11 cellular contexts compared by ENCODE assay signal in genomic region chr19:48121909-48122371, GRCh38. TPM values are rescaled to one million over a fixed set of nuclear protein-coding genes. Genes with fewer than 3 reads are reported as not detected.
DNase-seq lines count a peak whose midpoint lies in the region; ATAC-seq and TF ChIP-seq lines count a peak whose summit lies in the region.
"Had no signal": no experiment of that assay in that cellular context is flagged by ENCODE, and none has a peak within 500 bp of the region (broad histone marks: within the 10 kb centered on the region; RNA-seq: fewer than 3 reads in every experiment).

No MANE protein-coding gene starts in this region.

- DNase-seq in activated CD4-positive, alpha-beta T cell treated with anti-CD3 and anti-CD28 coated beads, Interleukin-2, amount 10 ng/mL, durations not matched to agents 24 days and 14 days: peak; percentile 67
- DNase-seq in activated CD4-positive, alpha-beta T cell treated with anti-CD3 and anti-CD28 coated beads for 4 hours: no peak
- DNase-seq in epithelial cell of esophagus (ENCODE audit: low read depth) (peak; percentile 86), MV-4-11 (lab: John Stamatoyannopoulos, UW) (no peak), T1000 (lab: John Stamatoyannopoulos, UW) (no peak)

- 0 out of 2 replicates have a peak overlapping the region, but pooled peaks have one; percentile 10 for H3K27ac ChIP-seq in OCI-LY3 (ENCODE audit: low read length)
- H3K27ac ChIP-seq in skin epidermis: peak overlapping the region in 19 of 21 experiments; percentile 35 to 84 (median 59)
- H3K27ac ChIP-seq: A549, parathyroid adenoma had no signal

- H3K4me3 ChIP-seq in OCI-LY3 (ENCODE audit: low read length) (no peak overlapping the region), epithelial cell of esophagus (ENCODE audit: low read length) (no peak overlapping the region), skin epidermis (no peak overlapping the region)
- H3K4me3 ChIP-seq: A549 had no signal

- H3K27ac Mint-ChIP-seq in activated CD4-positive, alpha-beta T cell treated with anti-CD3 and anti-CD28 coated beads, Interleukin-2, amount 10 ng/mL, durations not matched to agents 24 days and 14 days: peak overlapping the region; percentile 88
- H3K27ac Mint-ChIP-seq: activated naive CD8-positive, alpha-beta T cell had no signal

- no peaks in the 10 kb centered on the region for H3K9me3 Mint-ChIP-seq in activated CD4-positive, alpha-beta T cell treated with anti-CD3 and anti-CD28 coated beads, Interleukin-2, amount 10 ng/mL, durations not matched to agents 24 days and 14 days

- TF ChIP-seq CTCF in OCI-LY3 (IDR thresholded peaks at IDR 0.05; ENCODE audit: low read depth, low read length) (no peak), epithelial cell of esophagus (IDR thresholded peaks at IDR 0.05; ENCODE audit: insufficient read depth, low read depth, low read length, missing control alignments) (no peak)

- no peak overlapping the region for H3K9ac ChIP-seq in OCI-LY3 (ENCODE audit: low read length)
- H3K9ac ChIP-seq: parathyroid adenoma had no signal

- intact Hi-C loops in activated CD4-positive, alpha-beta T cell treated with anti-CD3 and anti-CD28 coated beads, Interleukin-2, amount 10 ng/mL, durations not matched to agents 24 days and 14 days (cut with micrococcal nuclease): no loop called here

- H3K27me3 Mint-ChIP-seq in activated CD4-positive, alpha-beta T cell treated with anti-CD3 and anti-CD28 coated beads, Interleukin-2, amount 10 ng/mL, durations not matched to agents 24 days and 14 days: no peaks in the 10 kb centered on the region
- H3K27me3 Mint-ChIP-seq: activated naive CD8-positive, alpha-beta T cell had no signal

- peaks cover 72% of the 10 kb centered on the region for H3K36me3 Mint-ChIP-seq in activated CD4-positive, alpha-beta T cell treated with anti-CD3 and anti-CD28 coated beads, Interleukin-2, amount 10 ng/mL, durations not matched to agents 24 days and 14 days (ENCODE audit: low read depth)

- H3K79me2 ChIP-seq in OCI-LY3 (ENCODE audit: low read length): no peaks in the 10 kb centered on the region
- H3K79me2 ChIP-seq: parathyroid adenoma had no signal

- H3K4me3 Mint-ChIP-seq in activated CD4-positive, alpha-beta T cell treated with anti-CD3 and anti-CD28 coated beads, Interleukin-2, amount 10 ng/mL, durations not matched to agents 24 days and 14 days: peak overlapping the region; percentile 55
- H3K4me3 Mint-ChIP-seq: activated naive CD8-positive, alpha-beta T cell had no signal

- H4K20me1 ChIP-seq in OCI-LY3 (ENCODE audit: insufficient read depth, low read length): no peaks in the 10 kb centered on the region

- H3K27me3 ChIP-seq in OCI-LY3 (ENCODE audit: low read depth, low read length): no peaks in the 10 kb centered on the region

- H3K4me1 ChIP-seq in OCI-LY3 (ENCODE audit: low read length): peaks cover 18% of the 10 kb centered on the region
- H3K4me1 ChIP-seq: A549, parathyroid adenoma had no signal

- no peak for ATAC-seq in GM19397 (IDR thresholded peaks at IDR 0.05; ENCODE audit: unreplicated experiment)
- ATAC-seq: A549 had no signal

- peaks cover 56% of the 10 kb centered on the region for H3K36me3 ChIP-seq in OCI-LY3 (replicated peaks; ENCODE audit: low read depth, low read length)

- H2AFZ ChIP-seq in OCI-LY3 (ENCODE audit: low read depth, low read length): no peak overlapping the region; the same call in 1 of the 2 replicates
- H2AFZ ChIP-seq: parathyroid adenoma had no signal

- H3K4me2 ChIP-seq in OCI-LY3 (ENCODE audit: low read length): peak overlapping the region; percentile 21
- H3K4me2 ChIP-seq: A549 had no signal

- H3K4me1 Mint-ChIP-seq in activated CD4-positive, alpha-beta T cell treated with anti-CD3 and anti-CD28 coated beads, Interleukin-2, amount 10 ng/mL, durations not matched to agents 24 days and 14 days: peaks cover 22% of the 10 kb centered on the region

- no peaks in the 10 kb centered on the region for H3K9me3 ChIP-seq in OCI-LY3 (ENCODE audit: insufficient read depth, low read length)
- H3K9me3 ChIP-seq: A549 had no signal

RNA-seq across cellular contexts. Expression of gene PLA2G4C, which starts 11.3 kb away (rescaled TPM):
- 9.2 and 11.4 TPM in 2 replicates for total RNA-seq in activated CD4-positive, alpha-beta T cell treated with anti-CD3 and anti-CD28 coated beads, Interleukin-2, amount 10 ng/mL, durations not matched to agents 24 days and 14 days

RNA-seq across cellular contexts. Expression of gene LIG1, which starts 48.2 kb away (rescaled TPM):
- 138 and 144 TPM in 2 replicates for total RNA-seq in activated CD4-positive, alpha-beta T cell treated with anti-CD3 and anti-CD28 coated beads, Interleukin-2, amount 10 ng/mL, durations not matched to agents 24 days and 14 days

RNA-seq across cellular contexts. Expression of gene ZSWIM9, which starts 48.5 kb away (rescaled TPM):
- total RNA-seq in activated CD4-positive, alpha-beta T cell treated with anti-CD3 and anti-CD28 coated beads, Interleukin-2, amount 10 ng/mL, durations not matched to agents 24 days and 14 days: 8.0 and 9.9 TPM in 2 replicates

Comparison
In these comparisons a context has a peak if more than half of its experiments do, and no peak if none do; other contexts are left out.
1. DNase-seq: peak in activated CD4-positive, alpha-beta T cell treated with anti-CD3 and anti-CD28 coated beads, Interleukin-2, amount 10 ng/mL, durations not matched to agents 24 days and 14 days (single experiment) and epithelial cell of esophagus (single experiment); none in activated CD4-positive, alpha-beta T cell treated with anti-CD3 and anti-CD28 coated beads for 4 hours (0 of 2), MV-4-11 (single experiment) and T1000 (single experiment).